1 cellular context compared by ENCODE assay signal in genomic region chr17:32323784-32324590, GRCh38.
A peak's percentile ranks its signal among the peaks of the same experiment; 100 is the strongest.
TF ChIP-seq lines count a peak whose summit lies in the region.

No MANE protein-coding gene starts in this region.

TF ChIP-seq in GM12878, 131 proteins besides CTCF, POLR2A, EP300 and RAD21:
- TF ChIP-seq SPI1 (IDR thresholded peaks at IDR 0.05; ENCODE audit: borderline replicate concordance, insufficient read depth, low read depth, low read length) (peak; percentile 18; the same call in 1 of the 2 replicates), DPF2 (IDR thresholded peaks at IDR 0.05) (0 out of 2 replicates have a peak, but pooled peaks have one; percentile 39), MLLT1 (IDR thresholded peaks at IDR 0.05) (no peak), MTA2 (IDR thresholded peaks at IDR 0.05; ENCODE audit: low read depth) (0 out of 2 replicates have a peak, but pooled peaks have one; percentile 13), RFX5 (IDR thresholded peaks at IDR 0.05; ENCODE audit: low read depth, low read length) (no peak), ESRRA (IDR thresholded peaks at IDR 0.05; ENCODE audit: low read length) (no peak), IKZF2 (IDR thresholded peaks at IDR 0.05) (peak in 1 of 2 experiments; percentile 15; a peak in 1 of 4 replicates), ZNF217 (IDR thresholded peaks at IDR 0.05) (no peak), MTA3 (IDR thresholded peaks at IDR 0.05; ENCODE audit: borderline replicate concordance, low read length) (no peak), NR2F1 (conservative IDR thresholded peaks at IDR 0.05) (peak; percentile 60; the same call in 1 of the 2 replicates)
